ENCODE assay signal across 16 cellular contexts in genomic region chr7:21030237-21030636, GRCh38.
"Had no signal": no experiment of that assay in that cellular context is flagged by ENCODE, and none has a peak within 500 bp of the region (broad histone marks: within the 10 kb centered on the region; RNA-seq: fewer than 3 reads in every experiment).

No MANE protein-coding gene starts in this region.

- H3K4me1 ChIP-seq: right atrium auricular region, vagina had no signal

- H3K27ac ChIP-seq: epithelial cell of prostate, right atrium auricular region, skin epidermis, tibial nerve, vagina had no signal

- H3K4me3 ChIP-seq: right atrium auricular region, skin epidermis, tibial nerve, vagina had no signal

- H3K36me3 ChIP-seq: right atrium auricular region, tibial nerve, vagina had no signal

- H3K9me3 ChIP-seq: right atrium auricular region, tibial nerve, vagina had no signal

- ATAC-seq: effector memory CD8-positive, alpha-beta T cell; natural killer cell treated with Interleukin-12 subunit alpha and Interleukin-12 subunit beta and Interleukin-15 and Interleukin-18, amount 100 ng/mL, for 72 hours had no signal

- DNase-seq: activated naive CD4-positive, alpha-beta T cell; anterior cingulate cortex; effector memory CD8-positive, alpha-beta T cell; head of caudate nucleus; stimulated activated CD4-positive, alpha-beta T cell treated with anti-CD3 and anti-CD28 coated beads, Interleukin-4, amount 100 ng/mL, for 4 hours; stimulated activated CD8-positive, alpha-beta memory T cell treated with anti-CD3 and anti-CD28 coated beads, Interleukin-4, amount 100 ng/mL, for 48 hours; stimulated activated naive CD4-positive, alpha-beta T cell treated with Interleukin-2 at 50 U/mL for 16 hours; substantia nigra; T-helper 2 cell had no signal

- FAIRE-seq: frontal cortex had no signal

- H3K27me3 ChIP-seq: right atrium auricular region, tibial nerve, vagina had no signal
